Comparison of ENCODE assay signal across 7 cellular contexts in the genomic region with DNA sequence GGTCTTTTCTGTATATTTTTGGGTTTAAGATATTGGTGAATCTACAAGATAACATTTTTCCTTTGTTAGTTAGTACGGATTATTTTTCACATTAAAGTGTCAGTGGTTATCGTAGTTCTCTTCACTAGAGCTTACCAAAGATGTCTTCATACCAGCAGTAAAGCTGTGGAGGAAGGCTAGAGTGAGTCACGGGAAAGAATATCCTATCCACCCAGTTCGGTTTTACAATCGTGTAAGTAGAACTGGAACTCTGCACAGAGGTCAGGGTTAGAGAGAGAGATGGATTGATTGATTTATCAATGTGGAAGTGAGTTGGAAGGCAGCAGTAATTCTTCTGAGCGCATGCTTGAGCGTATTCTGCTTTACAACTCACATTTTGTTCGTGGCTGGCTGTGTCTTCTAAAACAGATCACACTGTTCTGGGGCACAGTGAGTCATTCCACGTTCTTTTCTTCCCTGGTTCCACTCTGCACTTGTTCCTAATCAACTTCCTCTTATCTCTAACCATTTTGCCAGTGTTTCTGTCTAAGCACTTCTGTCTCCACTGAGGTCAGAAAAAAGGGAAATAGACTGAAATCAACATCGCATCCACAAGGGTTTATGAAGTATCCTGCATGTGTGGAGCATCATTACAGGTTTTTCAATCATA.
DNase-seq lines count a peak whose midpoint lies in the region; ATAC-seq and TF ChIP-seq lines count a peak whose summit lies in the region.

No MANE protein-coding gene starts in this region.

- peaks cover 2% of the 10 kb centered on the region for H3K9me3 Mint-ChIP-seq in activated naive CD8-positive, alpha-beta T cell treated with anti-CD3 and anti-CD28 coated beads, Interleukin-2, amount 10 ng/mL, durations not matched to agents 7 days and 5 days
- H3K9me3 Mint-ChIP-seq in MCF 10A (ENCODE audit: unreplicated experiment), result peaks cover 5% of the 10 kb centered on the region

- intact Hi-C loops in MCF 10A (cut with micrococcal nuclease), result no loop called here

- H3K36me3 Mint-ChIP-seq in activated naive CD8-positive, alpha-beta T cell treated with anti-CD3 and anti-CD28 coated beads, Interleukin-2, amount 10 ng/mL, durations not matched to agents 7 days and 5 days, result no peaks in the 10 kb centered on the region
- no peaks in the 10 kb centered on the region for H3K36me3 Mint-ChIP-seq in MCF 10A (ENCODE audit: insufficient read depth, unreplicated experiment)

- no peaks in the 10 kb centered on the region for H3K36me3 ChIP-seq in thymus (ENCODE audit: control insufficient read depth, insufficient read depth)

- H3K9me3 ChIP-seq in thymus (ENCODE audit: control insufficient read depth), result no peaks in the 10 kb centered on the region

- no peak for TF ChIP-seq CTCF in MCF 10A (IDR thresholded peaks at IDR 0.05; ENCODE audit: unreplicated experiment)

- ATAC-seq in activated naive CD8-positive, alpha-beta T cell treated with anti-CD3 and anti-CD28 coated beads, Interleukin-2, amount 10 ng/mL, durations not matched to agents 7 days and 5 days (ENCODE audit: low read depth), result no peak
- ATAC-seq in left lobe of liver (peak; percentile 56), HG02571 (IDR thresholded peaks at IDR 0.05; ENCODE audit: unreplicated experiment) (no peak)

- peak overlapping the region; percentile 20 for H3K27ac ChIP-seq in thymus (ENCODE audit: low read depth)

- H3K4me3 Mint-ChIP-seq in activated naive CD8-positive, alpha-beta T cell treated with anti-CD3 and anti-CD28 coated beads, Interleukin-2, amount 10 ng/mL, durations not matched to agents 7 days and 5 days, result peak overlapping the region; percentile 12
- H3K4me3 Mint-ChIP-seq in MCF 10A (ENCODE audit: unreplicated experiment), result no peak overlapping the region

- CTCF ChIA-PET in MCF 10A (lab: Yijun Ruan, JAX), result no interaction called here

- H3K4me3 ChIP-seq in thymus (ENCODE audit: low read length), result no peak overlapping the region

- BruUV-seq in MCF 10A (replicated peaks; lab: Mats Ljungman, UMichigan), result no TSS peak

- DNase-seq in M059J (ENCODE audit: low read depth) (peak; percentile 50), left lobe of liver (ENCODE audit: low spot score) (no peak), NCI-H1105 treated with DMSO at 0.1 percent for 48 hours (lab: John Stamatoyannopoulos, UW) (no peak), MCF 10A (ENCODE audit: unreplicated experiment) (no peak)
- no peak for DNase-seq in activated naive CD8-positive, alpha-beta T cell treated with anti-CD3 and anti-CD28 coated beads, Interleukin-2, amount 10 ng/mL, durations not matched to agents 7 days and 5 days

- H3K27me3 ChIP-seq in thymus (ENCODE audit: control insufficient read depth, insufficient read depth), result no peaks in the 10 kb centered on the region

- H3K27ac Mint-ChIP-seq in activated naive CD8-positive, alpha-beta T cell treated with anti-CD3 and anti-CD28 coated beads, Interleukin-2, amount 10 ng/mL, durations not matched to agents 7 days and 5 days, result no peak overlapping the region
- no peak overlapping the region for H3K27ac Mint-ChIP-seq in MCF 10A (ENCODE audit: low read depth, unreplicated experiment)

- peaks cover 3% of the 10 kb centered on the region for H3K27me3 Mint-ChIP-seq in activated naive CD8-positive, alpha-beta T cell treated with anti-CD3 and anti-CD28 coated beads, Interleukin-2, amount 10 ng/mL, durations not matched to agents 7 days and 5 days
- no peaks in the 10 kb centered on the region for H3K27me3 Mint-ChIP-seq in MCF 10A (ENCODE audit: insufficient read depth, unreplicated experiment)

- WGBS in thymus, result 39% methylated on average over 10 of the region's 10 CpGs

- POLR2A ChIA-PET in activated naive CD8-positive, alpha-beta T cell treated with anti-CD3 and anti-CD28 coated beads, Interleukin-2, amount 10 ng/mL, durations not matched to agents 7 days and 5 days (lab: Charles Lee), result no interaction called here
- POLR2A ChIA-PET in MCF 10A (lab: Yijun Ruan, JAX), result no interaction called here

- peaks cover 9% of the 10 kb centered on the region for H3K4me1 Mint-ChIP-seq in activated naive CD8-positive, alpha-beta T cell treated with anti-CD3 and anti-CD28 coated beads, Interleukin-2, amount 10 ng/mL, durations not matched to agents 7 days and 5 days
- H3K4me1 Mint-ChIP-seq in MCF 10A (ENCODE audit: insufficient read depth, unreplicated experiment), result peaks cover 14% of the 10 kb centered on the region

- no peaks in the 10 kb centered on the region for H3K4me1 ChIP-seq in thymus (ENCODE audit: control insufficient read depth, insufficient read depth, low read length)
